1 cellular context compared by ENCODE assay signal in the genomic region with DNA sequence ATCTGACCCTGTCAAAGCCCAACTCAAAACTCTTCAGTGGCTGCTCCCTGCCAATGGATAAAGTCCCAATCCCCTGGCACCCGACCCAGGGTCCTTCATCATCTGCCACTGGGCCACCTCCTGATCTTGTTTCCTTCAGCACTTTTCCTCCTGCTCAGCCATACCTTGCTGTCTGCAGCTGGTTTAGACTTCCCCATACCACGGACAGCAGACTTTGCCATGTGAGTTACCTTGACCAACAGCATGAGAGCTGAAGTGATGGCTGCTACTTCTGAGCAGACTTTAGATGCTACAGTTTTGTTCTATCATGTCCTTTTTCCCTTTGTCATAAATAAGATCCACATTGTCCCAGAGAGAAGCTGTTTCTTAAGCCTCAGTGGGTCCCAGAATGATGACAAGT.
A peak's percentile ranks its signal among the peaks of the same experiment; 100 is the strongest.
TF ChIP-seq lines count a peak whose summit lies in the region.

No MANE protein-coding gene starts in this region.

TF ChIP-seq in HepG2, 621 proteins besides CTCF, POLR2A, EP300 and RAD21:
- TF ChIP-seq MIER2 (CRISPR knock-in tag; IDR thresholded peaks at IDR 0.05) (peak; percentile 88), REST (IDR thresholded peaks at IDR 0.05; ENCODE audit: borderline replicate concordance in 1 of 2, low read depth in 1 of 2, low read length in 2 of 2) (peak; percentile 30 to 89), REXO4 (CRISPR knock-in tag; IDR thresholded peaks at IDR 0.05; ENCODE audit: borderline replicate concordance) (no peak)
